Comparison of ENCODE assay signal across 11 cellular contexts in the genomic region with DNA sequence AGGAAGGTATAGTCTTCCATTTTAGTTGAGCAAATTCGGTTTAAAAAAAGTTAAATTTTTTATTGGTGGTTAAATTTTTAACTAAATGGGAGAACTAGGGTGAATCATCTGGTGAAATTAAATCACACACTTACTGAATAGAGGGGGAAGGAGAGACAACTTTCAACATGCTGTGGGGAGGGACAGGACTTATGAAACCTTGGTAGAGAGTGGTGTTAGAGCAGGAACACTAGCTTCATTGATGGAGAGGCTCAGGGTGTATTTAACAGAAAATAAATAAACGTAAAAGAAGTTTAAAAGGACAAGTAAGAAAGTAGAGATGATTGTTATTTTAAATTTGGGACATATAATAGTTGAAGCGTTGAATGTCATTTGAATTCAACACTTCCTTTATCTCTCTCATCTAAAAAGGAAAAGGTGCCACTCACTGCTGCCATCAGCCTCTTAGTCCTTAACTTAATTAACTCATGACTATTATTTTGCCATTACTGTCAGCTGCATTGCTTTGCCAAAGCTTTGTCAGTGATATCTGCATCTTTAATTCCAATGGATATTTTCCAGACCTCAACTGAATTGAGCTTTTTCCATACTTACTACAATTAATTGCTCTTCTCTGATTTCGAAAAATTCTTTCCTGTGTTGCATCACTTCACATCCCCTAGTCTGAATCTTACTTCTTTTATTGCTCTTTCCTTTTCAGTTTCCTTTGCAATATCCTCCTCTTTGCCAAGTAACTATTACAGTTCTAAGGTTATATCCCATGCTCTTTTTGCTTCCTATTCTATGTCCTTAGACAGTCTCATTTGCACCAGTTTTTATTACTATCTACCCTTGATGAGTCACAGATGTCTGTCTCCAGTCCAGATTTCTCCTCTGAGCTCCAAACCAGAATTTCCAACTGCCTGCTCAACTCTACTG.
DNase-seq lines count a peak whose midpoint lies in the region; ATAC-seq, FAIRE-seq and TF ChIP-seq lines count a peak whose summit lies in the region.
"Had no signal": no experiment of that assay in that cellular context is flagged by ENCODE, and none has a peak within 500 bp of the region (broad histone marks: within the 10 kb centered on the region; RNA-seq: fewer than 3 reads in every experiment).

No MANE protein-coding gene starts in this region.

- no peaks in the 10 kb centered on the region for H3K9me3 Mint-ChIP-seq in CD4-positive, alpha-beta T cell

- POLR2A ChIA-PET in CD4-positive, alpha-beta T cell (lab: Charles Lee) = no interaction called here

- H3K4me1 Mint-ChIP-seq in CD4-positive, alpha-beta T cell (ENCODE audit: low read depth) = no peaks in the 10 kb centered on the region

- CTCF ChIA-PET in CD4-positive, alpha-beta T cell (lab: Charles Lee) = interaction anchor here (0.6 kb wide), 1 partner anchor 540 kb away, joined by 3 read pairs; no protein-coding TSS in a partner anchor

- DNase-seq in H54 (ENCODE audit: insufficient read length, low spot score) (no peak), SK-N-DZ (ENCODE audit: low spot score) (peak; percentile 95), fibroblast of villous mesenchyme (ENCODE audit: low read depth) (peak; percentile 73), D341Med (ENCODE audit: low spot score) (no peak)
- no peak for DNase-seq in CD4-positive, alpha-beta T cell
- DNase-seq: activated CD4-positive, alpha-beta T cell treated with anti-CD3 and anti-CD28 coated beads for 1 hour; NCI-H1436 had no signal

- no peaks in the 10 kb centered on the region for H3K9me3 ChIP-seq in skeletal muscle satellite cell (replicated peaks; ENCODE audit: low read length)
- H3K9me3 ChIP-seq in CD4-positive, alpha-beta T cell (ENCODE audit: control insufficient read depth, low read length) = no peaks in the 10 kb centered on the region

- no peaks in the 10 kb centered on the region for H3K36me3 ChIP-seq in skeletal muscle satellite cell (ENCODE audit: insufficient read depth, low read length)

- no peak for TF ChIP-seq CTCF in fibroblast of villous mesenchyme (IDR thresholded peaks at IDR 0.05; ENCODE audit: insufficient read depth, low read depth, low read length)
- TF ChIP-seq CTCF in CD4-positive, alpha-beta T cell (IDR thresholded peaks at IDR 0.05) = no peak

- H3K36me3 Mint-ChIP-seq in CD4-positive, alpha-beta T cell (ENCODE audit: low read depth) = no peaks in the 10 kb centered on the region
- H3K36me3 Mint-ChIP-seq: activated naive CD8-positive, alpha-beta T cell had no signal

- ATAC-seq in HG03439 (IDR thresholded peaks at IDR 0.05; ENCODE audit: unreplicated experiment) = no peak
- ATAC-seq in CD4-positive, alpha-beta T cell (ENCODE audit: poor library complexity) = no peak
- ATAC-seq: left lobe of liver had no signal

- peak overlapping the region; percentile 60 for H3K4me2 ChIP-seq in skeletal muscle satellite cell (ENCODE audit: low read length)

- peak; percentile 74 for FAIRE-seq in H54 (lab: Jason Lieb, UNC)

- no peak overlapping the region for H3K27ac Mint-ChIP-seq in CD4-positive, alpha-beta T cell
- H3K27ac Mint-ChIP-seq: activated naive CD8-positive, alpha-beta T cell had no signal

- no peak overlapping the region for H3K27ac ChIP-seq in CD4-positive, alpha-beta T cell (ENCODE audit: low read depth, low read length)

- no peaks in the 10 kb centered on the region for H3K27me3 Mint-ChIP-seq in CD4-positive, alpha-beta T cell
- H3K27me3 Mint-ChIP-seq: activated naive CD8-positive, alpha-beta T cell had no signal

- no peak overlapping the region for H3K4me3 ChIP-seq in fibroblast of villous mesenchyme (ENCODE audit: low read depth, low read length)
- H3K4me3 ChIP-seq in skeletal muscle satellite cell (ENCODE audit: low read length) = no peak overlapping the region

- intact Hi-C loops in CD4-positive, alpha-beta T cell (cut with DNase I, micrococcal nuclease) = no loop called here

- no peak overlapping the region for H3K4me3 Mint-ChIP-seq in CD4-positive, alpha-beta T cell
- H3K4me3 Mint-ChIP-seq: activated naive CD8-positive, alpha-beta T cell had no signal

- peaks cover 18% of the 10 kb centered on the region for H3K4me1 ChIP-seq in skeletal muscle satellite cell (ENCODE audit: control insufficient read depth, insufficient read depth, low read length)

- H3K9ac ChIP-seq in skeletal muscle satellite cell (ENCODE audit: low read depth, low read length) = peak overlapping the region; percentile 31

- H3K27me3 ChIP-seq in skeletal muscle satellite cell (ENCODE audit: control insufficient read depth, insufficient read depth, low read length) = no peaks in the 10 kb centered on the region
- no peaks in the 10 kb centered on the region for H3K27me3 ChIP-seq in CD4-positive, alpha-beta T cell (ENCODE audit: control insufficient read depth, insufficient read depth, low read length)

- TF ChIP-seq POLR2A in H54 (IDR thresholded peaks at IDR 0.05; ENCODE audit: low read depth, low read length) = no peak

Comparison
In these comparisons a context has a peak if more than half of its experiments do, and no peak if none do; other contexts are left out.
1. DNase-seq: peak in SK-N-DZ (single experiment) and fibroblast of villous mesenchyme (single experiment); none in H54 (single experiment), CD4-positive, alpha-beta T cell (0 of 10) and D341Med (single experiment).